Comparison of ENCODE assay signal across 8 cellular contexts in genomic region chr11:64854534-64855502, GRCh38. TPM values are rescaled to one million over a fixed set of nuclear protein-coding genes. Genes with fewer than 3 reads are reported as not detected.
A peak's percentile ranks its signal among the peaks of the same experiment; 100 is the strongest.
DNase-seq lines count a peak whose midpoint lies in the region; ATAC-seq, FAIRE-seq and TF ChIP-seq lines count a peak whose summit lies in the region.

No MANE protein-coding gene starts in this region.

- DNase-seq in GM12892 (ENCODE audit: insufficient read length) (no peak), RPMI7951 (ENCODE audit: low read depth) (peak; percentile 98), mammary epithelial cell (peak; percentile 93), left colon (peak; percentile 72 to 90), NK-92 (lab: John Stamatoyannopoulos, UW; ENCODE audit: unreplicated experiment) (no peak), KG1 (lab: John Stamatoyannopoulos, UW) (no peak)
- DNase-seq in stimulated activated naive CD8-positive, alpha-beta T cell treated with anti-CD3 and anti-CD28 coated beads, Interleukin-15, amount 100 ng/mL, for 72 hours: no peak

- no peaks in the 10 kb centered on the region for H4K20me1 ChIP-seq in mammary epithelial cell (ENCODE audit: insufficient read depth, low read length)

- H3K36me3 ChIP-seq in mammary epithelial cell (ENCODE audit: insufficient read depth, low read length): peaks cover 20% of the 10 kb centered on the region

- peak overlapping the region; percentile 65 for H3K4me2 ChIP-seq in mammary epithelial cell (ENCODE audit: insufficient read depth, low read depth, low read length)

- peak; percentile 84 for ATAC-seq in left colon
- no peak for ATAC-seq in stimulated activated naive CD8-positive, alpha-beta T cell treated with anti-CD3 and anti-CD28 coated beads, Interleukin-15, amount 100 ng/mL, for 72 hours
- ATAC-seq in HG03521 (IDR thresholded peaks at IDR 0.05; ENCODE audit: unreplicated experiment): no peak

- peak overlapping the region; percentile 68 for H3K27ac ChIP-seq in mammary epithelial cell (ENCODE audit: insufficient read depth, low read depth, low read length)

- no peaks in the 10 kb centered on the region for H3K9me3 Mint-ChIP-seq in stimulated activated naive CD8-positive, alpha-beta T cell treated with anti-CD3 and anti-CD28 coated beads, Interleukin-15, amount 100 ng/mL, for 72 hours

- peak; percentile 30 for FAIRE-seq in GM12892 (lab: Jason Lieb, UNC)

- no peaks in the 10 kb centered on the region for H3K27me3 ChIP-seq in mammary epithelial cell (ENCODE audit: insufficient read depth, low read length)

- peaks cover 100% of the 10 kb centered on the region for H3K4me1 Mint-ChIP-seq in stimulated activated naive CD8-positive, alpha-beta T cell treated with anti-CD3 and anti-CD28 coated beads, Interleukin-15, amount 100 ng/mL, for 72 hours

- peaks cover 56% of the 10 kb centered on the region for H3K79me2 ChIP-seq in mammary epithelial cell (ENCODE audit: insufficient read depth, low read length)

- H2AFZ ChIP-seq in mammary epithelial cell (ENCODE audit: low read depth, low read length): no peak overlapping the region

- no peaks in the 10 kb centered on the region for H3K9me3 ChIP-seq in mammary epithelial cell (replicated peaks; ENCODE audit: insufficient read depth, low read length)

- peaks cover 47% of the 10 kb centered on the region for H3K4me1 ChIP-seq in mammary epithelial cell (ENCODE audit: insufficient read depth, low read length)

- in situ Hi-C loops in mammary epithelial cell (cut with MboI; ENCODE audit: low sequenced_read_pairs in 2 of 2): no loop called here

- 0 out of 2 replicates have a peak, but pooled peaks have one; percentile 13 for TF ChIP-seq POLR2A in GM12892 (IDR thresholded peaks at IDR 0.05; ENCODE audit: low read depth, low read length)

- TF ChIP-seq CTCF in mammary epithelial cell (conservative IDR thresholded peaks at IDR 0.05 in 1 of 2, IDR thresholded peaks at IDR 0.05 in 1 of 2; ENCODE audit: extremely low read depth in 1 of 2, insufficient read depth in 1 of 2, low read depth in 1 of 2, low read length in 2 of 2): no peak

- H3K9ac ChIP-seq in mammary epithelial cell (ENCODE audit: insufficient read depth, low read length): no peak overlapping the region

- no peak overlapping the region for H3K4me3 ChIP-seq in mammary epithelial cell (replicated peaks in 1 of 3; ENCODE audit: insufficient read depth in 1 of 3, low read depth in 2 of 3, low read length in 3 of 3)

- CTCF ChIA-PET in mammary epithelial cell (lab: Charles Lee; ENCODE audit: low non-redundant PET): interaction anchor here (0.6 to 0.8 kb wide), 2 partner anchors 33 to 143 kb away, joined by 3 to 4 read pairs; no protein-coding TSS in a partner anchor

- no TSS peak for BruUV-seq in mammary epithelial cell (replicated peaks; lab: Mats Ljungman, UMichigan)

- intact Hi-C loops in mammary epithelial cell (cut with micrococcal nuclease): loop anchor here (1.0 to 2.0 kb wide), 3 partner anchors 14 to 328 kb away; no protein-coding TSS in a partner anchor
- intact Hi-C loops in left colon (cut with DNase I, micrococcal nuclease): no loop called here

- peak overlapping the region; percentile 85 to 90 for H3K4me3 Mint-ChIP-seq in stimulated activated naive CD8-positive, alpha-beta T cell treated with anti-CD3 and anti-CD28 coated beads, Interleukin-15, amount 100 ng/mL, for 72 hours

- dilution Hi-C loops in mammary epithelial cell (cut with HindIII; ENCODE audit: low sequenced_read_pairs): loop anchor here (5.0 kb wide), 3 partner anchors 37 to 162 kb away; no protein-coding TSS in a partner anchor

- WGBS in mammary epithelial cell (ENCODE audit: low coverage, missing lambda C conversion rate): 72% methylated on average over 26 of the region's 45 CpGs

- no peaks in the 10 kb centered on the region for H3K27me3 Mint-ChIP-seq in stimulated activated naive CD8-positive, alpha-beta T cell treated with anti-CD3 and anti-CD28 coated beads, Interleukin-15, amount 100 ng/mL, for 72 hours

- H3K27ac Mint-ChIP-seq in stimulated activated naive CD8-positive, alpha-beta T cell treated with anti-CD3 and anti-CD28 coated beads, Interleukin-15, amount 100 ng/mL, for 72 hours: peak overlapping the region in 1 of 2 donors; percentile 97

RNA-seq across cellular contexts. Expression of gene CDC42BPG, which starts 10.4 kb away (rescaled TPM):
- 0.15 TPM for polyA plus RNA-seq in GM12892 (2012; ENCODE audit: missing spikeins)
- 0.20 TPM in 1 of 2 replicates, not detected in the other for total RNA-seq in RPMI7951 (2014; rRNA removed; shearing (Covaris generic))
- total RNA-seq in mammary epithelial cell: 10 to 100 TPM; 10.5 to 18.7 TPM
- polyA plus RNA-seq in mammary epithelial cell: 3.7 TPM
- polyA minus RNA-seq in mammary epithelial cell: 8.1 TPM
- 10 to 100 TPM; 44.5 to 45.5 TPM for total RNA-seq in left colon

RNA-seq across cellular contexts. Expression of gene EHD1, which starts 23.6 kb away (rescaled TPM):
- 76.6 TPM for polyA plus RNA-seq in GM12892 (2012; ENCODE audit: missing spikeins)
- 82.1 and 92.3 TPM in 2 replicates for total RNA-seq in RPMI7951 (2014; rRNA removed; shearing (Covaris generic))
- total RNA-seq in mammary epithelial cell (100 to 1,000 TPM in 1 of 2 donors, 10 to 100 TPM in 1; 71.2 to 172 TPM), left colon (10 to 100 TPM; 76.1 to 91.5 TPM)
- 219 TPM for polyA plus RNA-seq in mammary epithelial cell
- 255 TPM for polyA minus RNA-seq in mammary epithelial cell

RNA-seq across cellular contexts. Expression of gene MEN1, which starts 44.5 kb away (rescaled TPM):
- 9.5 TPM for polyA plus RNA-seq in GM12892 (2012; ENCODE audit: missing spikeins)
- 11.7 and 14.8 TPM in 2 replicates for total RNA-seq in RPMI7951 (2014; rRNA removed; shearing (Covaris generic))
- total RNA-seq in mammary epithelial cell: 10 to 100 TPM; 20.7 to 35.7 TPM
- 24.7 TPM for polyA plus RNA-seq in mammary epithelial cell
- polyA minus RNA-seq in mammary epithelial cell: 23.4 TPM
- 10 to 100 TPM; 21.0 to 25.5 TPM for total RNA-seq in left colon

RNA-seq across cellular contexts. Expression of gene MAP4K2, which starts 51.8 kb away (rescaled TPM):
- polyA plus RNA-seq in GM12892 (2012; ENCODE audit: missing spikeins): 27.8 TPM
- total RNA-seq in RPMI7951 (2014; rRNA removed; shearing (Covaris generic)): 13.9 and 16.1 TPM in 2 replicates
- total RNA-seq in mammary epithelial cell: 10 to 100 TPM; 15.4 to 15.5 TPM
- polyA plus RNA-seq in mammary epithelial cell: 7.9 TPM
- 41.4 TPM for polyA minus RNA-seq in mammary epithelial cell
- total RNA-seq in left colon: 10 to 100 TPM in 1 of 2 donors, 1 to 10 TPM in 1; 7.3 to 13.9 TPM

Comparison
In these comparisons a context has a peak if more than half of its experiments do, and no peak if none do; other contexts are left out.
1. DNase-seq: peak in RPMI7951 (single experiment), mammary epithelial cell (single experiment) and left colon (2 of 2); none in GM12892 (single experiment), stimulated activated naive CD8-positive, alpha-beta T cell treated with anti-CD3 and anti-CD28 coated beads, Interleukin-15, amount 100 ng/mL, for 72 hours (0 of 2), NK-92 (single experiment) and KG1 (single experiment).